Comparison of ENCODE assay signal across 8 cellular contexts in the genomic region with DNA sequence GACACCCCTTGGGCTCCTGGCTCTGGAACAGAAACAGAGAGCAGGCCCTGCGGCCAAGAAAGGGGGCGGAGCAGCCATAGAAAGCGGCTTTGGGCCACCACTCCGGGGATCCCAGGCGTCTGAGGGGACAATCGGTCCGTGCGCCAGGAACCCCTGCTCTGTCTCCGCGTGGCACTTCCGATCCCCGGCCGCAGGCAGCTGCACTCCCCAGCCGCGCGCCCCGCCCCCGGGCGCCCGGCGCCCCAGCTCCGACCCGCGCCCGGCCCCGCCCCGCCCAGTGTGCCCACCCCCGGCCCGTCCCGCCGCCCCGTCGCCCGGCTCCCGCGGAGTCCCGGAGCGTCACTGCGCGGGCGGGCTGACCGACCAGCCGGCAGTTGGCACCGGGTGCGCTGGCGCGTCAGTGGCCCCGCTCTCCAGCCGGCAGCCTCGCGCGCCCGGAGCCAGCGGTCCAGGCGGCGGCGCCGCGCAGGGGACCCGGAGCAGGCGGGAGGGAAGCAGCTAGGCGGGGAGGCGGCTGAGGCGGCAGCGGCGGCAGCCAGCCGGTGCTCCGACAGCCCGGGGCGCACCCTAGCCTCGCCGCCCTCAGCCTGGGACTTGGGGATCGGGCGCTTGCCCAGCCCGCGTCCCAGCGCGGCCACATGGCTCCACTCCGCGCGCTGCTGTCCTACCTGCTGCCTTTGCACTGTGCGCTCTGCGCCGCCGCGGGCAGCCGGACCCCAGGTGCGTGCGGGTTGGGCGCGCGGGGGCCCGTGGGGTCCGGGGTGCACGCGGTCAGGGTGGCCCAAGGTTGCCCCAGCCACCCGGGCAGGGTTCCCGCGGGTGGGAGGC. TPM values are rescaled to one million over a fixed set of nuclear protein-coding genes. Genes with fewer than 3 reads are reported as not detected.
DNase-seq lines count a peak whose midpoint lies in the region; ATAC-seq and TF ChIP-seq lines count a peak whose summit lies in the region.

A gene with protein sequence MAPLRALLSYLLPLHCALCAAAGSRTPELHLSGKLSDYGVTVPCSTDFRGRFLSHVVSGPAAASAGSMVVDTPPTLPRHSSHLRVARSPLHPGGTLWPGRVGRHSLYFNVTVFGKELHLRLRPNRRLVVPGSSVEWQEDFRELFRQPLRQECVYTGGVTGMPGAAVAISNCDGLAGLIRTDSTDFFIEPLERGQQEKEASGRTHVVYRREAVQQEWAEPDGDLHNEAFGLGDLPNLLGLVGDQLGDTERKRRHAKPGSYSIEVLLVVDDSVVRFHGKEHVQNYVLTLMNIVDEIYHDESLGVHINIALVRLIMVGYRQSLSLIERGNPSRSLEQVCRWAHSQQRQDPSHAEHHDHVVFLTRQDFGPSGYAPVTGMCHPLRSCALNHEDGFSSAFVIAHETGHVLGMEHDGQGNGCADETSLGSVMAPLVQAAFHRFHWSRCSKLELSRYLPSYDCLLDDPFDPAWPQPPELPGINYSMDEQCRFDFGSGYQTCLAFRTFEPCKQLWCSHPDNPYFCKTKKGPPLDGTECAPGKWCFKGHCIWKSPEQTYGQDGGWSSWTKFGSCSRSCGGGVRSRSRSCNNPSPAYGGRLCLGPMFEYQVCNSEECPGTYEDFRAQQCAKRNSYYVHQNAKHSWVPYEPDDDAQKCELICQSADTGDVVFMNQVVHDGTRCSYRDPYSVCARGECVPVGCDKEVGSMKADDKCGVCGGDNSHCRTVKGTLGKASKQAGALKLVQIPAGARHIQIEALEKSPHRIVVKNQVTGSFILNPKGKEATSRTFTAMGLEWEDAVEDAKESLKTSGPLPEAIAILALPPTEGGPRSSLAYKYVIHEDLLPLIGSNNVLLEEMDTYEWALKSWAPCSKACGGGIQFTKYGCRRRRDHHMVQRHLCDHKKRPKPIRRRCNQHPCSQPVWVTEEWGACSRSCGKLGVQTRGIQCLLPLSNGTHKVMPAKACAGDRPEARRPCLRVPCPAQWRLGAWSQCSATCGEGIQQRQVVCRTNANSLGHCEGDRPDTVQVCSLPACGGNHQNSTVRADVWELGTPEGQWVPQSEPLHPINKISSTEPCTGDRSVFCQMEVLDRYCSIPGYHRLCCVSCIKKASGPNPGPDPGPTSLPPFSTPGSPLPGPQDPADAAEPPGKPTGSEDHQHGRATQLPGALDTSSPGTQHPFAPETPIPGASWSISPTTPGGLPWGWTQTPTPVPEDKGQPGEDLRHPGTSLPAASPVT (plus strand): TSS at position 342 of the 828 bp plus-strand sequence. CDS start 297 bp downstream, at position 639.

- in situ Hi-C loops in T47D (cut with HindIII; ENCODE audit: low pct_unique_long_range_greater_than_20kb, low sequenced_read_pairs), result no loop called here

- H3K79me2 ChIP-seq in PC-9 (ENCODE audit: low read depth), result no peaks in the 10 kb centered on the region
- H3K79me2 ChIP-seq in smooth muscle cell (ENCODE audit: low read depth), result no peaks in the 10 kb centered on the region

- no peaks in the 10 kb centered on the region for H4K20me1 ChIP-seq in PC-9 (ENCODE audit: insufficient read depth)
- H4K20me1 ChIP-seq in smooth muscle cell (ENCODE audit: low read depth), result no peaks in the 10 kb centered on the region

- ATAC-seq in GM21723 (IDR thresholded peaks at IDR 0.05; ENCODE audit: unreplicated experiment), result no peak

- H3K9me2 ChIP-seq in PC-9 (ENCODE audit: insufficient read depth), result no peaks in the 10 kb centered on the region

- H3K4me2 ChIP-seq in PC-9 (peak within 1 kb of the TSS; percentile 88), smooth muscle cell (peak within 1 kb of the TSS; percentile 95)

- H3K27me3 ChIP-seq in PC-9 (ENCODE audit: insufficient read depth, low read depth) (peaks cover 11% of the 10 kb centered on the region; the same call in 1 of the 2 replicates), smooth muscle cell (ENCODE audit: low read depth) (no peaks in the 10 kb centered on the region)

- CTCF ChIA-PET in PC-9 (lab: Charles Lee), result interaction anchor here (0.5 kb wide), 1 partner anchor 1954 kb away, joined by 3 read pairs; no protein-coding TSS in a partner anchor

- WGBS in smooth muscle cell (ENCODE audit: low lambda C conversion rate), result 2% methylated on average over 66 of the region's 99 CpGs

- H3K4me3 ChIP-seq in PC-9 (peak within 1 kb of the TSS; percentile 54), smooth muscle cell (peak within 1 kb of the TSS; percentile 51)

- intact Hi-C loops in PC-9 (cut with micrococcal nuclease; ENCODE audit: unreplicated experiment), result loop anchor here (5.0 kb wide), 2 partner anchors 85 to 120 kb away; no protein-coding TSS in a partner anchor

- H3K4me1 ChIP-seq in PC-9 (replicated peaks; ENCODE audit: insufficient read depth), result peaks cover 26% of the 10 kb centered on the region
- peaks cover 4% of the 10 kb centered on the region for H3K4me1 ChIP-seq in smooth muscle cell (ENCODE audit: low read depth)

- peaks cover 10% of the 10 kb centered on the region; the same call in 1 of the 2 replicates for H3F3A ChIP-seq in PC-9 (ENCODE audit: insufficient read depth, low read depth)
- H3F3A ChIP-seq in smooth muscle cell (ENCODE audit: low read depth), result peaks cover 7% of the 10 kb centered on the region

- H3K36me3 ChIP-seq in PC-9 (ENCODE audit: low read depth) (no peaks in the 10 kb centered on the region), smooth muscle cell (ENCODE audit: low read depth) (no peaks in the 10 kb centered on the region)

- TF ChIP-seq CTCF in PC-9 (conservative IDR thresholded peaks at IDR 0.05) (no peak), smooth muscle cell (IDR thresholded peaks at IDR 0.05; ENCODE audit: borderline replicate concordance, insufficient read depth, poor library complexity, severe bottlenecking) (no peak)

- H3K9me3 ChIP-seq in PC-9 (ENCODE audit: insufficient read depth, low read depth) (no peaks in the 10 kb centered on the region), smooth muscle cell (replicated peaks; ENCODE audit: low read depth) (no peaks in the 10 kb centered on the region)

- peak within 1 kb of the TSS; percentile 71 for H3K9ac ChIP-seq in smooth muscle cell (ENCODE audit: low read depth)

- BruUV-seq in PC-9 (replicated peaks; lab: Mats Ljungman, UMichigan), result no TSS peak

- H3K27ac ChIP-seq in PC-9 (no peak within 1 kb of the TSS), smooth muscle cell (ENCODE audit: low read depth) (peak within 1 kb of the TSS; percentile 61)

- H2AFZ ChIP-seq in PC-9 (peak within 1 kb of the TSS; percentile 69), smooth muscle cell (ENCODE audit: low read depth) (peak within 1 kb of the TSS; percentile 81)

- DNase-seq in NCI-H2227 (lab: John Stamatoyannopoulos, UW; ENCODE audit: unreplicated experiment) (peak; percentile 35), NCI-H2227 treated with DMSO at 0.1 percent for 48 hours (lab: John Stamatoyannopoulos, UW) (no peak), PC-9 (peak; percentile 34 to 56), T47D (ENCODE audit: low read depth in 1 of 2, low spot score in 1 of 2) (peak; percentile 29 to 52), islet precursor cell (peak; percentile 72), smooth muscle cell (lab: John Stamatoyannopoulos, UW; ENCODE audit: unreplicated experiment) (peak; percentile 32), LoVo (ENCODE audit: low spot score) (no peak)

- POLR2A ChIA-PET in PC-9 (lab: Charles Lee; ENCODE audit: unreplicated experiment), result interaction anchor here (0.8 kb wide), 1 partner anchor 43 kb away, joined by 4 read pairs; no protein-coding TSS in a partner anchor

RNA-seq across cellular contexts. Expression of the gene that starts here (rescaled TPM):
- total RNA-seq in PC-9 (2021) (1.9 and 2.7 TPM in 2 replicates), smooth muscle cell (5.5 and 6.3 TPM in 2 replicates)
- 10.1 and 12.0 TPM in 2 replicates for polyA plus RNA-seq in smooth muscle cell

Comparison
In these comparisons a context has a peak if more than half of its experiments do, and no peak if none do; other contexts are left out.
1. DNase-seq: peak in NCI-H2227 (single experiment), PC-9 (2 of 2), T47D (2 of 2), islet precursor cell (single experiment) and smooth muscle cell (single experiment); none in NCI-H2227 treated with DMSO at 0.1 percent for 48 hours (single experiment) and LoVo (single experiment).